Comparison of ENCODE assay signal across 8 cellular contexts in genomic region chrX:130172127-130172834, GRCh38. TPM values are rescaled to one million over a fixed set of nuclear protein-coding genes. Genes with fewer than 3 reads are reported as not detected.
DNase-seq lines count a peak whose midpoint lies in the region; TF ChIP-seq lines count a peak whose summit lies in the region.

No MANE protein-coding gene starts in this region.

- DNase-seq in Calu3 = no peak
- DNase-seq in NCI-H69 (lab: John Stamatoyannopoulos, UW) = peak; percentile 20
- no peak for DNase-seq in endothelial cell (ENCODE audit: low spot score)
- DNase-seq in osteocyte (ENCODE audit: extremely low spot score, unreplicated experiment) = peak; percentile 83
- DNase-seq in GM19238 (ENCODE audit: insufficient read length, low spot score) = no peak
- DNase-seq in NCI-H187 treated with DMSO at 0.1 percent for 48 hours (lab: John Stamatoyannopoulos, UW) = no peak
- DNase-seq in LoVo (ENCODE audit: low spot score) = no peak
- DNase-seq in activated gamma-delta T cell (lab: John Stamatoyannopoulos, UW) = no peak

- H3K27ac Mint-ChIP-seq in Calu3 (ENCODE audit: unreplicated experiment) = no peak overlapping the region
- H3K27ac Mint-ChIP-seq in endothelial cell (ENCODE audit: unreplicated experiment) = no peak overlapping the region
- peak overlapping the region; percentile 92 for H3K27ac Mint-ChIP-seq in osteocyte (ENCODE audit: unreplicated experiment)

- peak overlapping the region; percentile 80 for H3K4me3 Mint-ChIP-seq in Calu3 (ENCODE audit: low read depth, unreplicated experiment)
- peak overlapping the region; percentile 79 for H3K4me3 Mint-ChIP-seq in endothelial cell (ENCODE audit: unreplicated experiment)
- peak overlapping the region; percentile 77 for H3K4me3 Mint-ChIP-seq in osteocyte (ENCODE audit: unreplicated experiment)

- BruUV-seq in Calu3 (replicated peaks; lab: Mats Ljungman, UMichigan) = no TSS peak

- intact Hi-C loops in Calu3 (cut with micrococcal nuclease; ENCODE audit: unreplicated experiment) = no loop called here

- CTCF ChIA-PET in Calu3 (lab: Charles Lee) = no interaction called here

- H3K4me1 Mint-ChIP-seq in Calu3 (ENCODE audit: low read depth, unreplicated experiment) (peaks cover 12% of the 10 kb centered on the region), endothelial cell (ENCODE audit: unreplicated experiment) (peaks cover 25% of the 10 kb centered on the region), osteocyte (ENCODE audit: unreplicated experiment) (peaks cover 27% of the 10 kb centered on the region)

- peaks cover 11% of the 10 kb centered on the region for H3K36me3 Mint-ChIP-seq in Calu3 (ENCODE audit: insufficient read depth, unreplicated experiment)
- H3K36me3 Mint-ChIP-seq in endothelial cell (ENCODE audit: low read depth, unreplicated experiment) = no peaks in the 10 kb centered on the region
- no peaks in the 10 kb centered on the region for H3K36me3 Mint-ChIP-seq in osteocyte (ENCODE audit: unreplicated experiment)

- peaks cover 51% of the 10 kb centered on the region for H3K27me3 Mint-ChIP-seq in Calu3 (ENCODE audit: unreplicated experiment)
- H3K27me3 Mint-ChIP-seq in endothelial cell (ENCODE audit: unreplicated experiment) = peaks cover 3% of the 10 kb centered on the region
- no peaks in the 10 kb centered on the region for H3K27me3 Mint-ChIP-seq in osteocyte (ENCODE audit: unreplicated experiment)

- H3K9me3 Mint-ChIP-seq in Calu3 (ENCODE audit: low read depth, unreplicated experiment) (no peaks in the 10 kb centered on the region), endothelial cell (ENCODE audit: unreplicated experiment) (no peaks in the 10 kb centered on the region), osteocyte (ENCODE audit: unreplicated experiment) (no peaks in the 10 kb centered on the region)

- TF ChIP-seq CTCF in Calu3 (IDR thresholded peaks at IDR 0.05; ENCODE audit: unreplicated experiment) = no peak
- no peak for TF ChIP-seq CTCF in endothelial cell (IDR thresholded peaks at IDR 0.05; ENCODE audit: unreplicated experiment)
- no peak for TF ChIP-seq CTCF in osteocyte (IDR thresholded peaks at IDR 0.05)

RNA-seq across cellular contexts. Expression of gene RAB33A, which starts 0.5 kb away (rescaled TPM):
- total RNA-seq in Calu3 (2022) = not detected in 2 replicates
- total RNA-seq in endothelial cell (ENCODE audit: unreplicated experiment) = 4.1 TPM
- 3.6 and 4.1 TPM in 2 replicates for total RNA-seq in osteocyte

RNA-seq across cellular contexts. Expression of gene AIFM1, which starts 6.6 kb away (rescaled TPM):
- total RNA-seq in Calu3 (2022) (50.3 and 52.7 TPM in 2 replicates), endothelial cell (ENCODE audit: unreplicated experiment) (39.9 TPM), osteocyte (27.7 and 31.2 TPM in 2 replicates)

Comparison
In these comparisons a context has a peak if more than half of its experiments do, and no peak if none do; other contexts are left out.
1. DNase-seq: peak in NCI-H69 (single experiment) and osteocyte (single experiment); none in Calu3 (single experiment), endothelial cell (single experiment), GM19238 (single experiment), NCI-H187 treated with DMSO at 0.1 percent for 48 hours (single experiment), LoVo (single experiment) and activated gamma-delta T cell (single experiment).
2. Peak in every context shown above with its lines, with median percentiles within 50 percentile points of each other: H3K4me3 Mint-ChIP-seq.